3 cellular contexts compared by ENCODE assay signal in the genomic region with DNA sequence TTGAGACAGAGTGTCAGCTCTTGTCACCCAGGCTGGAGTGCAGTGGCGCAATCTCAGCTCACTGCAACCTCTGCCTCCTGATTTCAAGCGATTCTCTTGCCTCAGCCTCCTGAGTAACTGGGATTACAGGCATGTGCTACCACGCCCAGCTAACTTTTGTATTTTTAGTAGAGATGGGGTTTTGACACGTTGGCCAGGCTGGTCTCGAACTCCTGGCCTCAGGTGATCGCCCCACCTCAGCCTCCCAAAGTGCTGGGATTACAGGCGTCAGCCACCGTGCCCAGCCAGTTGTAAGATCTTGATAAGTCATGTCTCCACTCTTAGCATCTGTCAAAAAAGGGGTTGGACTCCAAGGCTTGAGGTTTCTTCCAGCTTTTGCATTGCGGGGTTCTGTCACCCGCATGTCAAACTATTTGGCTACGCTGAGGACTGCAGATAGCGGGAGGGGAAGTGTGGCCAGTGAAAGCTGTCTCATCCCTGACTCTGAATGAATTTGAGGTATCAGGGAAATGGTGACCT. TPM values are rescaled to one million over a fixed set of nuclear protein-coding genes. Genes with fewer than 3 reads are reported as not detected.
"Had no signal": no experiment of that assay in that cellular context is flagged by ENCODE, and none has a peak within 500 bp of the region (broad histone marks: within the 10 kb centered on the region; RNA-seq: fewer than 3 reads in every experiment).

No MANE protein-coding gene starts in this region.

RNA-seq across cellular contexts. Expression of gene RHCE, which starts 50.8 kb away (rescaled TPM):
- total RNA-seq: mesenteric fat pad; natural killer cell treated with Interleukin-12 subunit alpha and Interleukin-12 subunit beta and Interleukin-15 and Interleukin-18, amount 100 ng/mL, for 72 hours; transverse colon had no signal
